ENCODE assay signal across 1 cellular context in the genomic region with DNA sequence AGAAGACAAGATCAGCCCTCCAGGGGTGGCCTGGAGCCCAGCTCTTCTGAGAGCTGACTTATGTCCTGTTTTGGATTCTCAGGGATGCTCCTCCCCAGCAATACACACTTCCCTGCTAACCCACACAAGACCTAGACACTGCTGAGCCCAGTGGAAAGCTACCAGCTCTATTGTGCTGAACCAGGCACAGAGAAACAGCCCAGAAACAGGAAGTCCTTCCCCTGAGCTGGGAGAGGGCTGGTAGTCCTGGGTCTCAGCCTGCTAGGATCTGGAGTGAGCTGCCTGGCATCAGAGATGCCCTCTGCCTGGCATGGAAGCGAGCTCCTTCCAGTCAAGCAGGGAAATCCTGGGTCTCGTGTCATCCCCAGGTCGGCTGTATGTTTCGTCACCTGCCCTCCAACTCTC.
TF ChIP-seq lines count a peak whose summit lies in the region.

No MANE protein-coding gene starts in this region.

TF ChIP-seq in GM23338, 12 proteins besides CTCF, POLR2A, EP300 and RAD21:
- TF ChIP-seq STAT1 (IDR thresholded peaks at IDR 0.05; ENCODE audit: unreplicated experiment) (no peak), NANOG (IDR thresholded peaks at IDR 0.05; ENCODE audit: borderline replicate concordance) (no peak), EZH2 (IDR thresholded peaks at IDR 0.05; ENCODE audit: low read depth, unreplicated experiment) (no peak), ZNF331 (CRISPR knock-in tag; IDR thresholded peaks at IDR 0.05; ENCODE audit: low read depth) (no peak), ZNF114 (CRISPR knock-in tag; IDR thresholded peaks at IDR 0.05) (no peak), POLR2AphosphoS5 (IDR thresholded peaks at IDR 0.05; ENCODE audit: low read depth) (no peak), EZH2phosphoT487 (IDR thresholded peaks at IDR 0.05; ENCODE audit: unreplicated experiment) (no peak), CREB1 (CRISPR knock-in tag; IDR thresholded peaks at IDR 0.05; ENCODE audit: low read depth) (no peak), JUNB (IDR thresholded peaks at IDR 0.05; ENCODE audit: unreplicated experiment) (no peak)
- TF ChIP-seq, protein P1, sequence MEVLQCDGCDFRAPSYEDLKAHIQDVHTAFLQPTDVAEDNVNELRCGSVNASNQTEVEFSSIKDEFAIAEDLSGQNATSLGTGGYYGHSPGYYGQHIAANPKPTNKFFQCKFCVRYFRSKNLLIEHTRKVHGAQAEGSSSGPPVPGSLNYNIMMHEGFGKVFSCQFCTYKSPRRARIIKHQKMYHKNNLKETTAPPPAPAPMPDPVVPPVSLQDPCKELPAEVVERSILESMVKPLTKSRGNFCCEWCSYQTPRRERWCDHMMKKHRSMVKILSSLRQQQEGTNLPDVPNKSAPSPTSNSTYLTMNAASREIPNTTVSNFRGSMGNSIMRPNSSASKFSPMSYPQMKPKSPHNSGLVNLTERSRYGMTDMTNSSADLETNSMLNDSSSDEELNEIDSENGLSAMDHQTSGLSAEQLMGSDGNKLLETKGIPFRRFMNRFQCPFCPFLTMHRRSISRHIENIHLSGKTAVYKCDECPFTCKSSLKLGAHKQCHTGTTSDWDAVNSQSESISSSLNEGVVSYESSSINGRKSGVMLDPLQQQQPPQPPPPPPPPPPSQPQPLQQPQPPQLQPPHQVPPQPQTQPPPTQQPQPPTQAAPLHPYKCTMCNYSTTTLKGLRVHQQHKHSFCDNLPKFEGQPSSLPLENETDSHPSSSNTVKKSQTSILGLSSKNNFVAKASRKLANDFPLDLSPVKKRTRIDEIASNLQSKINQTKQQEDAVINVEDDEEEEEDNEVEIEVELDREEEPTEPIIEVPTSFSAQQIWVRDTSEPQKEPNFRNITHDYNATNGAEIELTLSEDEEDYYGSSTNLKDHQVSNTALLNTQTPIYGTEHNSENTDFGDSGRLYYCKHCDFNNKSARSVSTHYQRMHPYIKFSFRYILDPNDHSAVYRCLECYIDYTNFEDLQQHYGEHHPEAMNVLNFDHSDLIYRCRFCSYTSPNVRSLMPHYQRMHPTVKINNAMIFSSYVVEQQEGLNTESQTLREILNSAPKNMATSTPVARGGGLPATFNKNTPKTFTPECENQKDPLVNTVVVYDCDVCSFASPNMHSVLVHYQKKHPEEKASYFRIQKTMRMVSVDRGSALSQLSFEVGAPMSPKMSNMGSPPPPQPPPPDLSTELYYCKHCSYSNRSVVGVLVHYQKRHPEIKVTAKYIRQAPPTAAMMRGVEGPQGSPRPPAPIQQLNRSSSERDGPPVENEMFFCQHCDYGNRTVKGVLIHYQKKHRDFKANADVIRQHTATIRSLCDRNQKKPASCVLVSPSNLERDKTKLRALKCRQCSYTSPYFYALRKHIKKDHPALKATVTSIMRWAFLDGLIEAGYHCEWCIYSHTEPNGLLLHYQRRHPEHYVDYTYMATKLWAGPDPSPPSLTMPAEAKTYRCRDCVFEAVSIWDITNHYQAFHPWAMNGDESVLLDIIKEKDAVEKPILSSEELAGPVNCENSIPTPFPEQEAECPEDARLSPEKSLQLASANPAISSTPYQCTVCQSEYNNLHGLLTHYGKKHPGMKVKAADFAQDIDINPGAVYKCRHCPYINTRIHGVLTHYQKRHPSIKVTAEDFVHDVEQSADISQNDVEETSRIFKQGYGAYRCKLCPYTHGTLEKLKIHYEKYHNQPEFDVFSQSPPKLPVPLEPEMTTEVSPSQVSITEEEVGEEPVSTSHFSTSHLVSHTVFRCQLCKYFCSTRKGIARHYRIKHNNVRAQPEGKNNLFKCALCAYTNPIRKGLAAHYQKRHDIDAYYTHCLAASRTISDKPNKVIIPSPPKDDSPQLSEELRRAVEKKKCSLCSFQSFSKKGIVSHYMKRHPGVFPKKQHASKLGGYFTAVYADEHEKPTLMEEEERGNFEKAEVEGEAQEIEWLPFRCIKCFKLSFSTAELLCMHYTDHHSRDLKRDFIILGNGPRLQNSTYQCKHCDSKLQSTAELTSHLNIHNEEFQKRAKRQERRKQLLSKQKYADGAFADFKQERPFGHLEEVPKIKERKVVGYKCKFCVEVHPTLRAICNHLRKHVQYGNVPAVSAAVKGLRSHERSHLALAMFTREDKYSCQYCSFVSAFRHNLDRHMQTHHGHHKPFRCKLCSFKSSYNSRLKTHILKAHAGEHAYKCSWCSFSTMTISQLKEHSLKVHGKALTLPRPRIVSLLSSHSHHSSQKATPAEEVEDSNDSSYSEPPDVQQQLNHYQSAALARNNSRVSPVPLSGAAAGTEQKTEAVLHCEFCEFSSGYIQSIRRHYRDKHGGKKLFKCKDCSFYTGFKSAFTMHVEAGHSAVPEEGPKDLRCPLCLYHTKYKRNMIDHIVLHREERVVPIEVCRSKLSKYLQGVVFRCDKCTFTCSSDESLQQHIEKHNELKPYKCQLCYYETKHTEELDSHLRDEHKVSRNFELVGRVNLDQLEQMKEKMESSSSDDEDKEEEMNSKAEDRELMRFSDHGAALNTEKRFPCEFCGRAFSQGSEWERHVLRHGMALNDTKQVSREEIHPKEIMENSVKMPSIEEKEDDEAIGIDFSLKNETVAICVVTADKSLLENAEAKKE (CRISPR knock-in tag; IDR thresholded peaks at IDR 0.05), result no peak
- TF ChIP-seq, protein P2, sequence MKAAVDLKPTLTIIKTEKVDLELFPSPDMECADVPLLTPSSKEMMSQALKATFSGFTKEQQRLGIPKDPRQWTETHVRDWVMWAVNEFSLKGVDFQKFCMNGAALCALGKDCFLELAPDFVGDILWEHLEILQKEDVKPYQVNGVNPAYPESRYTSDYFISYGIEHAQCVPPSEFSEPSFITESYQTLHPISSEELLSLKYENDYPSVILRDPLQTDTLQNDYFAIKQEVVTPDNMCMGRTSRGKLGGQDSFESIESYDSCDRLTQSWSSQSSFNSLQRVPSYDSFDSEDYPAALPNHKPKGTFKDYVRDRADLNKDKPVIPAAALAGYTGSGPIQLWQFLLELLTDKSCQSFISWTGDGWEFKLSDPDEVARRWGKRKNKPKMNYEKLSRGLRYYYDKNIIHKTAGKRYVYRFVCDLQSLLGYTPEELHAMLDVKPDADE (IDR thresholded peaks at IDR 0.05), result no peak
- TF ChIP-seq, protein P3, sequence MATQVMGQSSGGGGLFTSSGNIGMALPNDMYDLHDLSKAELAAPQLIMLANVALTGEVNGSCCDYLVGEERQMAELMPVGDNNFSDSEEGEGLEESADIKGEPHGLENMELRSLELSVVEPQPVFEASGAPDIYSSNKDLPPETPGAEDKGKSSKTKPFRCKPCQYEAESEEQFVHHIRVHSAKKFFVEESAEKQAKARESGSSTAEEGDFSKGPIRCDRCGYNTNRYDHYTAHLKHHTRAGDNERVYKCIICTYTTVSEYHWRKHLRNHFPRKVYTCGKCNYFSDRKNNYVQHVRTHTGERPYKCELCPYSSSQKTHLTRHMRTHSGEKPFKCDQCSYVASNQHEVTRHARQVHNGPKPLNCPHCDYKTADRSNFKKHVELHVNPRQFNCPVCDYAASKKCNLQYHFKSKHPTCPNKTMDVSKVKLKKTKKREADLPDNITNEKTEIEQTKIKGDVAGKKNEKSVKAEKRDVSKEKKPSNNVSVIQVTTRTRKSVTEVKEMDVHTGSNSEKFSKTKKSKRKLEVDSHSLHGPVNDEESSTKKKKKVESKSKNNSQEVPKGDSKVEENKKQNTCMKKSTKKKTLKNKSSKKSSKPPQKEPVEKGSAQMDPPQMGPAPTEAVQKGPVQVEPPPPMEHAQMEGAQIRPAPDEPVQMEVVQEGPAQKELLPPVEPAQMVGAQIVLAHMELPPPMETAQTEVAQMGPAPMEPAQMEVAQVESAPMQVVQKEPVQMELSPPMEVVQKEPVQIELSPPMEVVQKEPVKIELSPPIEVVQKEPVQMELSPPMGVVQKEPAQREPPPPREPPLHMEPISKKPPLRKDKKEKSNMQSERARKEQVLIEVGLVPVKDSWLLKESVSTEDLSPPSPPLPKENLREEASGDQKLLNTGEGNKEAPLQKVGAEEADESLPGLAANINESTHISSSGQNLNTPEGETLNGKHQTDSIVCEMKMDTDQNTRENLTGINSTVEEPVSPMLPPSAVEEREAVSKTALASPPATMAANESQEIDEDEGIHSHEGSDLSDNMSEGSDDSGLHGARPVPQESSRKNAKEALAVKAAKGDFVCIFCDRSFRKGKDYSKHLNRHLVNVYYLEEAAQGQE (IDR thresholded peaks at IDR 0.05; ENCODE audit: unreplicated experiment), result no peak
